In genomic region chr5:78251663-78252284, GRCh38 we compare ENCODE assay signal across 1 cellular context.
TF ChIP-seq lines count a peak whose summit lies in the region.

No MANE protein-coding gene starts in this region.

TF ChIP-seq in HepG2, 621 proteins besides CTCF, POLR2A, EP300 and RAD21 (continued from another document):
- no peak for TF ChIP-seq E2F2 (CRISPR knock-in tag; IDR thresholded peaks at IDR 0.05; ENCODE audit: borderline replicate concordance)
- TF ChIP-seq HNRNPK (IDR thresholded peaks at IDR 0.05; ENCODE audit: low read depth, low read length, poor library complexity, severe bottlenecking) = no peak
- TF ChIP-seq BCL6 (CRISPR knock-in tag; IDR thresholded peaks at IDR 0.05) = no peak
- no peak for TF ChIP-seq ZBTB10 (CRISPR knock-in tag; IDR thresholded peaks at IDR 0.05; ENCODE audit: borderline replicate concordance)
- no peak for TF ChIP-seq MYC (CRISPR knock-in tag; IDR thresholded peaks at IDR 0.05; ENCODE audit: borderline replicate concordance)
- no peak for TF ChIP-seq ZNF704 (CRISPR knock-in tag; IDR thresholded peaks at IDR 0.05; ENCODE audit: borderline replicate concordance)
- no peak for TF ChIP-seq CSRNP2 (CRISPR knock-in tag; conservative IDR thresholded peaks at IDR 0.05; ENCODE audit: low read depth)
- TF ChIP-seq ZNF891 (CRISPR knock-in tag; IDR thresholded peaks at IDR 0.05) = no peak
- no peak for TF ChIP-seq ZSCAN25 (CRISPR knock-in tag; IDR thresholded peaks at IDR 0.05)
- TF ChIP-seq ZNF572 (CRISPR knock-in tag; IDR thresholded peaks at IDR 0.05) = no peak
